8 cellular contexts compared by ENCODE assay signal in the genomic region with DNA sequence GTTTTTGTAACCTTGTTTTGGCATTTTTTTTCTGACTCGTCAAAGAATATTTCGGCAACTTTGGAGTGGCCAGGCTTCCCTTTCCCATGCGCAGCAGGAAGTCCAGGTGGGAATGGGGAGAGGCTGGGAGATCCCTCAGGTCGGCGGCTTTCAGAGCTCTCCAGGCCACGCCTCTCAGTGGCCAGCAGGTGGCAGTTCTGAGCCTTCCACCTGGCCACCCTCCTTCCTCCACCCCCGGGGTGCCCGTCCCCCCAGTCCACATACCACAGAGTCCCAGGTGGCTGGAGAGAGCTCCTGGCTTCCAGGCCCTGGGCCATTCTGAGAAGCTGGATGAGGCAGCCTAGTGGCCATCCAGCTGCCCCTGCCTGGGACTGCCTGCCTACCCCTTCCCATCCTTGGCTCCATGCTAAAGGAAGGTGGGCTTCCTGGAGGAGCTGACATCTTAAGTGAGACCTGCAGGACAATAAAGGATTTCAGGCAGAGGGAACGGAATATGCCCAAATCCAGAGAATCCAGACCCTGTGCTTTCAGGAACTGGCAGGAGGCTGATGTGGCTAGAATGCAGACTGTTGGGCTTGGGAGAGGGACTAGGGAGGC. TPM values are rescaled to one million over a fixed set of nuclear protein-coding genes. Genes with fewer than 3 reads are reported as not detected.
DNase-seq lines count a peak whose midpoint lies in the region; ATAC-seq and TF ChIP-seq lines count a peak whose summit lies in the region.

No MANE protein-coding gene starts in this region.

- H3F3A ChIP-seq in smooth muscle cell (ENCODE audit: low read depth): no peaks in the 10 kb centered on the region

- no peak overlapping the region for H3K27ac Mint-ChIP-seq in Caco-2 (ENCODE audit: unreplicated experiment)
- no peak overlapping the region for H3K27ac Mint-ChIP-seq in activated CD4-positive, alpha-beta T cell treated with anti-CD3 and anti-CD28 coated beads, Interleukin-2, amount 10 ng/mL, durations not matched to agents 7 days and 5 days

- POLR2A ChIA-PET in Caco-2 (lab: Charles Lee): no interaction called here
- POLR2A ChIA-PET in activated CD4-positive, alpha-beta T cell treated with anti-CD3 and anti-CD28 coated beads, Interleukin-2, amount 10 ng/mL, durations not matched to agents 7 days and 5 days (lab: Charles Lee): interaction anchor here (0.6 kb wide), 1 partner anchor 133 kb away, joined by 3 read pairs; no protein-coding TSS in a partner anchor

- H4K20me1 ChIP-seq in smooth muscle cell (ENCODE audit: low read depth): no peaks in the 10 kb centered on the region

- WGBS in smooth muscle cell (ENCODE audit: low lambda C conversion rate): 19% methylated on average over 9 of the region's 9 CpGs

- H3K4me3 Mint-ChIP-seq in Caco-2 (ENCODE audit: unreplicated experiment): no peak overlapping the region
- H3K4me3 Mint-ChIP-seq in activated CD4-positive, alpha-beta T cell treated with anti-CD3 and anti-CD28 coated beads, Interleukin-2, amount 10 ng/mL, durations not matched to agents 7 days and 5 days: no peak overlapping the region

- no peak overlapping the region for H3K4me2 ChIP-seq in smooth muscle cell

- peaks cover 11% of the 10 kb centered on the region for H3K4me1 ChIP-seq in Caco-2
- no peaks in the 10 kb centered on the region for H3K4me1 ChIP-seq in smooth muscle cell (ENCODE audit: low read depth)

- intact Hi-C loops in Caco-2 (cut with micrococcal nuclease; ENCODE audit: unreplicated experiment): loop anchor here (1.0 to 2.0 kb wide), 2 partner anchors 13 to 793 kb away; no protein-coding TSS in a partner anchor

- H3K36me3 ChIP-seq in Caco-2 (ENCODE audit: control insufficient read depth, insufficient read depth, low read length) (no peaks in the 10 kb centered on the region), smooth muscle cell (ENCODE audit: low read depth) (no peaks in the 10 kb centered on the region)

- peak; percentile 56 for ATAC-seq in HG03521 (IDR thresholded peaks at IDR 0.05; ENCODE audit: unreplicated experiment)

- no peaks in the 10 kb centered on the region for H3K9me3 Mint-ChIP-seq in Caco-2 (ENCODE audit: unreplicated experiment)
- no peaks in the 10 kb centered on the region for H3K9me3 Mint-ChIP-seq in activated CD4-positive, alpha-beta T cell treated with anti-CD3 and anti-CD28 coated beads, Interleukin-2, amount 10 ng/mL, durations not matched to agents 7 days and 5 days

- no peak overlapping the region for H3K9ac ChIP-seq in smooth muscle cell (ENCODE audit: low read depth)

- H3K36me3 Mint-ChIP-seq in Caco-2 (ENCODE audit: insufficient read depth, unreplicated experiment): no peaks in the 10 kb centered on the region
- no peaks in the 10 kb centered on the region for H3K36me3 Mint-ChIP-seq in activated CD4-positive, alpha-beta T cell treated with anti-CD3 and anti-CD28 coated beads, Interleukin-2, amount 10 ng/mL, durations not matched to agents 7 days and 5 days (ENCODE audit: low read depth)

- H3K27me3 ChIP-seq in Caco-2 (replicated peaks; ENCODE audit: control insufficient read depth, insufficient read depth, low read length) (no peaks in the 10 kb centered on the region), smooth muscle cell (ENCODE audit: low read depth) (no peaks in the 10 kb centered on the region)

- H3K27ac ChIP-seq in smooth muscle cell (ENCODE audit: low read depth): no peak overlapping the region

- no TSS peak for BruUV-seq in Caco-2 (replicated peaks; lab: Mats Ljungman, UMichigan)

- TF ChIP-seq CTCF in Caco-2 (IDR thresholded peaks at IDR 0.05; ENCODE audit: insufficient read depth in 1 of 2, low read depth in 1 of 2, low read length in 1 of 2, severe bottlenecking in 1 of 2, unreplicated experiment in 1 of 2) (peak; percentile 86), foreskin fibroblast (IDR thresholded peaks at IDR 0.05; ENCODE audit: low read depth, low read length) (peak; percentile 56), smooth muscle cell (IDR thresholded peaks at IDR 0.05; ENCODE audit: borderline replicate concordance, insufficient read depth, poor library complexity, severe bottlenecking) (peak; percentile 60)

- no peaks in the 10 kb centered on the region; the same call in 1 of the 2 replicates for H3K9me3 ChIP-seq in Caco-2
- no peaks in the 10 kb centered on the region for H3K9me3 ChIP-seq in smooth muscle cell (replicated peaks; ENCODE audit: low read depth)

- CTCF ChIA-PET in Caco-2 (lab: Charles Lee): interaction anchor here (0.7 to 1.9 kb wide), 9 partner anchors 10 to 127 kb away, joined by 3 to 56 read pairs (median 6); no protein-coding TSS in a partner anchor
- CTCF ChIA-PET in activated CD4-positive, alpha-beta T cell treated with anti-CD3 and anti-CD28 coated beads, Interleukin-2, amount 10 ng/mL, durations not matched to agents 7 days and 5 days (lab: Charles Lee): interaction anchor here (0.7 to 2.3 kb wide), 16 partner anchors 9 to 248 kb away, joined by 3 to 9 read pairs (median 3); a partner anchor contains a TSS

- H3K27me3 Mint-ChIP-seq in Caco-2 (ENCODE audit: insufficient read depth, unreplicated experiment): no peaks in the 10 kb centered on the region
- peaks cover 9% of the 10 kb centered on the region for H3K27me3 Mint-ChIP-seq in activated CD4-positive, alpha-beta T cell treated with anti-CD3 and anti-CD28 coated beads, Interleukin-2, amount 10 ng/mL, durations not matched to agents 7 days and 5 days

- no peak overlapping the region for H2AFZ ChIP-seq in smooth muscle cell (ENCODE audit: low read depth)

- H3K4me3 ChIP-seq in Caco-2 (ENCODE audit: low read depth, low read length): no peak overlapping the region
- no peak overlapping the region for H3K4me3 ChIP-seq in foreskin fibroblast (ENCODE audit: low read depth in 1 of 2, low read length in 2 of 2)
- H3K4me3 ChIP-seq in smooth muscle cell: no peak overlapping the region

- H3K4me1 Mint-ChIP-seq in Caco-2 (ENCODE audit: low read depth, unreplicated experiment): peaks cover 13% of the 10 kb centered on the region
- H3K4me1 Mint-ChIP-seq in activated CD4-positive, alpha-beta T cell treated with anti-CD3 and anti-CD28 coated beads, Interleukin-2, amount 10 ng/mL, durations not matched to agents 7 days and 5 days: peaks cover 10% of the 10 kb centered on the region

- peak; percentile 74 to 82 for DNase-seq in Caco-2
- peak; percentile 41 for DNase-seq in activated CD4-positive, alpha-beta T cell treated with anti-CD3 and anti-CD28 coated beads, Interleukin-2, amount 10 ng/mL, durations not matched to agents 7 days and 5 days
- DNase-seq in foreskin fibroblast: peak in 1 of 2 donors; percentile 21
- DNase-seq in smooth muscle cell (lab: John Stamatoyannopoulos, UW; ENCODE audit: unreplicated experiment): no peak
- DNase-seq in NCI-H128 (lab: John Stamatoyannopoulos, UW; ENCODE audit: unreplicated experiment): no peak
- no peak for DNase-seq in OCI-M2 (lab: John Stamatoyannopoulos, UW; ENCODE audit: unreplicated experiment)
- no peak for DNase-seq in Ammon's horn (ENCODE audit: low spot score)

- no peaks in the 10 kb centered on the region for H3K79me2 ChIP-seq in smooth muscle cell (ENCODE audit: low read depth)

RNA-seq across cellular contexts. Expression of a gene that starts 46.3 kb away (rescaled TPM):
- total RNA-seq in Caco-2 (2022): 29.7 and 33.2 TPM in 2 replicates
- 10 to 100 TPM; 44.9 to 45.3 TPM for total RNA-seq in activated CD4-positive, alpha-beta T cell treated with anti-CD3 and anti-CD28 coated beads, Interleukin-2, amount 10 ng/mL, durations not matched to agents 7 days and 5 days
- 17.7 and 26.5 TPM in 2 replicates for total RNA-seq in smooth muscle cell
- 22.4 and 34.4 TPM in 2 replicates for polyA plus RNA-seq in smooth muscle cell

Comparison
In these comparisons a context has a peak if more than half of its experiments do, and no peak if none do; other contexts are left out.
1. DNase-seq: peak in Caco-2 (2 of 2) and activated CD4-positive, alpha-beta T cell treated with anti-CD3 and anti-CD28 coated beads, Interleukin-2, amount 10 ng/mL, durations not matched to agents 7 days and 5 days (single experiment); none in smooth muscle cell (single experiment), NCI-H128 (single experiment), OCI-M2 (single experiment) and Ammon's horn (single experiment).
2. Peak in every context shown above with its lines, with median percentiles within 50 percentile points of each other: CTCF ChIP-seq.